8 cellular contexts compared by ENCODE assay signal in genomic region chr3:49170744-49171118, GRCh38. TPM values are rescaled to one million over a fixed set of nuclear protein-coding genes. Genes with fewer than 3 reads are reported as not detected.
DNase-seq lines count a peak whose midpoint lies in the region; ATAC-seq and TF ChIP-seq lines count a peak whose summit lies in the region.

No MANE protein-coding gene starts in this region.

- no peak overlapping the region for H3K56ac ChIP-seq in H9 (ENCODE audit: insufficient read length, low read depth, low read length)

- no CpG with 5 or more reads among the region's 1 CpG for WGBS in H9 (ENCODE audit: extremely low coverage, insufficient read length, low lambda C conversion rate)
- WGBS in right cardiac atrium = 3% methylated on average over 1 of the region's 1 CpG

- H3K27ac ChIP-seq in H9 (ENCODE audit: insufficient read length, low read depth, low read length) = no peak overlapping the region
- peak overlapping the region; percentile 71 for H3K27ac ChIP-seq in right cardiac atrium (ENCODE audit: low read length)
- peak overlapping the region; percentile 19 to 87 (median 82) for H3K27ac ChIP-seq in skin epidermis

- H2BK15ac ChIP-seq in H9 (ENCODE audit: low read depth, low read length) = no peak overlapping the region

- H3K23me2 ChIP-seq in H9 (ENCODE audit: insufficient read length, low read depth, low read length, poor library complexity, severe bottlenecking) = peaks cover 15% of the 10 kb centered on the region

- peak overlapping the region; percentile 71 to 86; a peak in 4 of 5 replicates for H3K4me3 Mint-ChIP-seq in H9
- peak overlapping the region; percentile 76 for H3K4me3 Mint-ChIP-seq in activated CD4-positive, alpha-beta memory T cell treated with anti-CD3 and anti-CD28 coated beads, Interleukin-2, amount 10 ng/mL, durations not matched to agents 7 days and 5 days

- no peak overlapping the region for H4K8ac ChIP-seq in H9 (replicated peaks; ENCODE audit: insufficient read length, low read depth, low read length)

- peak overlapping the region in 1 of 3 experiments; percentile 81; a peak in 2 of 7 replicates for H3K27ac Mint-ChIP-seq in H9
- H3K27ac Mint-ChIP-seq in activated CD4-positive, alpha-beta memory T cell treated with anti-CD3 and anti-CD28 coated beads, Interleukin-2, amount 10 ng/mL, durations not matched to agents 7 days and 5 days = no peak overlapping the region

- H3K9me3 Mint-ChIP-seq in H9 = no peaks in the 10 kb centered on the region; a peak in 1 of 5 replicates
- peaks cover 2% of the 10 kb centered on the region for H3K9me3 Mint-ChIP-seq in activated CD4-positive, alpha-beta memory T cell treated with anti-CD3 and anti-CD28 coated beads, Interleukin-2, amount 10 ng/mL, durations not matched to agents 7 days and 5 days

- H3K36me3 Mint-ChIP-seq in H9 (ENCODE audit: insufficient read depth in 1 of 3, low read depth in 3 of 3) = peaks cover 0 to 6% (median 3%) of the 10 kb centered on the region in 3 experiments; a peak in 5 of 7 replicates
- H3K36me3 Mint-ChIP-seq in activated CD4-positive, alpha-beta memory T cell treated with anti-CD3 and anti-CD28 coated beads, Interleukin-2, amount 10 ng/mL, durations not matched to agents 7 days and 5 days (ENCODE audit: low read depth) = peaks cover 3% of the 10 kb centered on the region

- H2AK5ac ChIP-seq in H9 (ENCODE audit: insufficient read length, low read length) = no peak overlapping the region

- ATAC-seq in right cardiac atrium = no peak
- ATAC-seq in HG03196 (IDR thresholded peaks at IDR 0.05; ENCODE audit: unreplicated experiment) = no peak

- H2BK5ac ChIP-seq in H9 (ENCODE audit: insufficient read length, low read length) = no peak overlapping the region

- H3K4me3 ChIP-seq in right cardiac atrium (ENCODE audit: low read length) (peak overlapping the region; percentile 40), skin epidermis (peak overlapping the region; percentile 58 to 77 (median 65))

- intact Hi-C loops in right cardiac atrium (cut with DNase I) = loop anchor here in 3 of 4 donors (5.0 to 10.0 kb wide), 3 partner anchors 107 to 284 kb away; partner anchors contain the start of gene C3orf62 (in 2 of the 3)

- H2BK20ac ChIP-seq in H9 (ENCODE audit: low read depth, low read length, poor library complexity, severe bottlenecking) = no peak overlapping the region

- no peaks in the 10 kb centered on the region for H3K27me3 ChIP-seq in H9 (ENCODE audit: insufficient read depth, low read length)
- H3K27me3 ChIP-seq in right cardiac atrium (ENCODE audit: control insufficient read depth, insufficient read depth) = no peaks in the 10 kb centered on the region

- H3K4me2 ChIP-seq in H9 (ENCODE audit: insufficient read depth, insufficient read length, low read length) = no peak overlapping the region

- peaks cover 26 to 37% of the 10 kb centered on the region in 2 experiments for H3K4me1 Mint-ChIP-seq in H9
- H3K4me1 Mint-ChIP-seq in activated CD4-positive, alpha-beta memory T cell treated with anti-CD3 and anti-CD28 coated beads, Interleukin-2, amount 10 ng/mL, durations not matched to agents 7 days and 5 days = peaks cover 18% of the 10 kb centered on the region

- no peak for TF ChIP-seq CTCF in H9 (conservative IDR thresholded peaks at IDR 0.05)

- H3K4ac ChIP-seq in H9 (ENCODE audit: low read depth, low read length) = no peak overlapping the region

- H3K9ac ChIP-seq in H9 (ENCODE audit: extremely low read depth, insufficient read length, low read length) = no peak overlapping the region

- no peaks in the 10 kb centered on the region for H4K20me1 ChIP-seq in H9 (ENCODE audit: control insufficient read depth, insufficient read depth, insufficient read length)

- no peak overlapping the region for H4K5ac ChIP-seq in H9 (ENCODE audit: insufficient read length, low read depth, low read length)

- no peak overlapping the region for H2BK12ac ChIP-seq in H9 (ENCODE audit: insufficient read length, low read depth, low read length)

- no peak overlapping the region for H3K14ac ChIP-seq in H9 (ENCODE audit: insufficient read depth, low read length)

- H3K27me3 Mint-ChIP-seq in H9 (ENCODE audit: low read depth) = peaks cover 28% of the 10 kb centered on the region
- H3K27me3 Mint-ChIP-seq in activated CD4-positive, alpha-beta memory T cell treated with anti-CD3 and anti-CD28 coated beads, Interleukin-2, amount 10 ng/mL, durations not matched to agents 7 days and 5 days = peaks cover 2% of the 10 kb centered on the region

- H3T11ph ChIP-seq in H9 (ENCODE audit: low read length) = no peak overlapping the region

- DNase-seq in H9 (no peak), right cardiac atrium (peak in 1 of 3 donors; percentile 33), C1 segment of cervical spinal cord (lab: John Stamatoyannopoulos, UW) (no peak), germinal center (ENCODE audit: low spot score) (no peak), NCI-H128 (lab: John Stamatoyannopoulos, UW; ENCODE audit: unreplicated experiment) (no peak)
- no peak for DNase-seq in activated CD4-positive, alpha-beta memory T cell treated with anti-CD3 and anti-CD28 coated beads, Interleukin-2, amount 10 ng/mL, durations not matched to agents 7 days and 5 days

- H3K9me3 ChIP-seq in H9 (ENCODE audit: control insufficient read depth, low read depth, low read length) (no peaks in the 10 kb centered on the region), right cardiac atrium (ENCODE audit: control insufficient read depth, low read length) (no peaks in the 10 kb centered on the region)

- no peak overlapping the region for H4K91ac ChIP-seq in H9 (ENCODE audit: insufficient read length, low read depth, low read length)

- H3K4me1 ChIP-seq in H9 (ENCODE audit: insufficient read depth, low read length) (peaks cover 6% of the 10 kb centered on the region; the same call in 1 of the 2 replicates), right cardiac atrium (ENCODE audit: control insufficient read depth, insufficient read depth, low read length) (peaks cover 17% of the 10 kb centered on the region)

- H3K18ac ChIP-seq in H9 (ENCODE audit: insufficient read length, low read depth, low read length) = no peak overlapping the region

- H3K79me1 ChIP-seq in H9 (ENCODE audit: insufficient read depth, low read depth, low read length, poor library complexity, severe bottlenecking) = no peaks in the 10 kb centered on the region

- H2AFZ ChIP-seq in H9 (ENCODE audit: low read length) = no peak overlapping the region

- no peak overlapping the region for H2BK120ac ChIP-seq in H9 (ENCODE audit: low read depth, low read length, poor library complexity, severe bottlenecking)

- H3K23ac ChIP-seq in H9 (ENCODE audit: insufficient read length, low read depth, low read length) = no peak overlapping the region

- POLR2A ChIA-PET in activated CD4-positive, alpha-beta memory T cell treated with anti-CD3 and anti-CD28 coated beads, Interleukin-2, amount 10 ng/mL, durations not matched to agents 7 days and 5 days (lab: Charles Lee) = interaction anchor here (1.0 to 1.5 kb wide), 3 partner anchors 13 to 150 kb away, joined by 3 to 7 read pairs (median 4); partner anchors contain the start of genes NDUFAF3 and USP19

- H3K79me2 ChIP-seq in H9 (ENCODE audit: insufficient read depth, low read length) = no peaks in the 10 kb centered on the region; the same call in 1 of the 2 replicates

- CTCF ChIA-PET in activated CD4-positive, alpha-beta memory T cell treated with anti-CD3 and anti-CD28 coated beads, Interleukin-2, amount 10 ng/mL, durations not matched to agents 7 days and 5 days (lab: Charles Lee) = interaction anchor here (0.6 to 2.8 kb wide), 19 partner anchors 10 to 299 kb away, joined by 3 to 17 read pairs (median 5); partner anchors contain the start of genes DAG1, QRICH1 and USP4

RNA-seq across cellular contexts. Expression of gene KLHDC8B, which starts 0.7 kb away (rescaled TPM):
- total RNA-seq in H9 (2021) (13.5 and 14.4 TPM in 2 replicates), right cardiac atrium (10 to 100 TPM; 54.7 to 74.6 (median 60.3) TPM)
- 1 to 10 TPM; 1.2 to 1.4 TPM for total RNA-seq in activated CD4-positive, alpha-beta memory T cell treated with anti-CD3 and anti-CD28 coated beads, Interleukin-2, amount 10 ng/mL, durations not matched to agents 7 days and 5 days
- 52.8 TPM for polyA plus RNA-seq in right cardiac atrium

RNA-seq across cellular contexts. Expression of gene CCDC71, which starts 4.6 kb away (rescaled TPM):
- total RNA-seq in H9 (2021) (26.1 and 27.6 TPM in 2 replicates), right cardiac atrium (10 to 100 TPM; 13.3 to 15.4 (median 14.4) TPM)
- 10 to 100 TPM; 19.9 to 20.9 TPM for total RNA-seq in activated CD4-positive, alpha-beta memory T cell treated with anti-CD3 and anti-CD28 coated beads, Interleukin-2, amount 10 ng/mL, durations not matched to agents 7 days and 5 days
- 12.0 TPM for polyA plus RNA-seq in right cardiac atrium

RNA-seq across cellular contexts. Expression of gene LAMB2, which starts 37.9 kb away (rescaled TPM):
- total RNA-seq in H9 (2021) = 121 and 130 TPM in 2 replicates
- not detected for total RNA-seq in activated CD4-positive, alpha-beta memory T cell treated with anti-CD3 and anti-CD28 coated beads, Interleukin-2, amount 10 ng/mL, durations not matched to agents 7 days and 5 days
- 100 to 1,000 TPM; 725 to 914 (median 824) TPM for total RNA-seq in right cardiac atrium
- polyA plus RNA-seq in right cardiac atrium = 803 TPM

RNA-seq across cellular contexts. Expression of gene USP19, which starts 50.1 kb away (rescaled TPM):
- total RNA-seq in H9 (2021) (66.3 and 68.9 TPM in 2 replicates), right cardiac atrium (10 to 100 TPM; 38.4 to 62.8 (median 56.1) TPM)
- total RNA-seq in activated CD4-positive, alpha-beta memory T cell treated with anti-CD3 and anti-CD28 coated beads, Interleukin-2, amount 10 ng/mL, durations not matched to agents 7 days and 5 days = 10 to 100 TPM; 61.2 to 61.5 TPM
- 25.5 TPM for polyA plus RNA-seq in right cardiac atrium

Comparison
In these comparisons a context has a peak if more than half of its experiments do, and no peak if none do; other contexts are left out.
1. RNA of gene LAMB2, which starts 37.9 kb away (total RNA-seq): 725 to 914 TPM in right cardiac atrium and 121 to 130 TPM in H9; not detected in activated CD4-positive, alpha-beta memory T cell treated with anti-CD3 and anti-CD28 coated beads, Interleukin-2, amount 10 ng/mL, durations not matched to agents 7 days and 5 days; every median in the first group is over 100 times any median in the second.